Comparison of ENCODE assay signal across 1 cellular context in the genomic region with DNA sequence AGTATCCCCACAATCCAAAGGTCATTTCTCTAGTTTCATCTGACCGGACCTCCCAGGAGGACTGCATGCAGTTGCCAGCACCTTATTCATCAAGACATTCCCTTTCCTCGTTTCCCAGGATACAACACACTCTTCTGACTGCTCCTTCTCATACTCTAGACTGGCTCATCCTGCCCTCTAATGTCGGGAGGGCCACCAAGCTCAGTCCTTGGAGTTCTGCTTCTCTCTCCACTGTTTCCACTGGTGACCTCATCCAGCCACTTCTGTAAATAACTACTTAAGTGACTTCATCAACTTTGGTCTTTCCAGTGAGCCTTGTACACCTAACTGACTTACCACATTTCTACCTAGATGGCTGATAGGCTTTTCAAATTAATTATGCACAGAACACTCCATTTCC.
TF ChIP-seq lines count a peak whose summit lies in the region.

No MANE protein-coding gene starts in this region.

TF ChIP-seq in K562, 482 proteins besides CTCF, POLR2A, EP300 and RAD21 (continued from another document):
- TF ChIP-seq E2F8 (IDR thresholded peaks at IDR 0.05; ENCODE audit: low read depth, partially characterized antibody) (no peak), ZNF696 (CRISPR knock-in tag; conservative IDR thresholded peaks at IDR 0.05) (no peak), JUN (IDR thresholded peaks at IDR 0.05; ENCODE audit: borderline replicate concordance, low read depth, low read length) (0 out of 2 replicates have a peak, but pooled peaks have one; percentile 10), JUN (CRISPR knock-in tag; IDR thresholded peaks at IDR 0.05; ENCODE audit: borderline replicate concordance) (no peak)
